Comparison of ENCODE assay signal across 12 cellular contexts in the genomic region with DNA sequence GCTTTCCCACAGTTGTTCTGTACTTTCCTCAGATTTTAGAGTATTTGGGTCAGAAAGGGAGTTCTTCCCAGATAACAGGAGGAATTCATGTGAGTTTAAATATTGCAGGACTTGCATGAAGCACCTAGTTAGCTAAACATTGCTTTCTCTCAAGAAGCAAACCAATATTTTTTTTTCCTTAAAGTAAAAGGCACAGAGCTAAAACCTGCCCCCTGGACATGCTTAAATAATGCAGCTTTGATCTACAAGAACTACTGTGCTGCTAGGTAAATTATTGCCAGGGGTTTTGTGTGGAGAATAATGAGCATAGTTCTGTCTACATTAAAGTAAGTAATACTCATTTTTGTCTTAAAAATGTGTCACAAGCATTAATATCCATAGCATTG. TPM values are rescaled to one million over a fixed set of nuclear protein-coding genes. Genes with fewer than 3 reads are reported as not detected.
DNase-seq lines count a peak whose midpoint lies in the region; TF ChIP-seq lines count a peak whose summit lies in the region.
"Had no signal": no experiment of that assay in that cellular context is flagged by ENCODE, and none has a peak within 500 bp of the region (broad histone marks: within the 10 kb centered on the region; RNA-seq: fewer than 3 reads in every experiment).

No MANE protein-coding gene starts in this region.

- DNase-seq in choroid plexus epithelial cell (ENCODE audit: low read depth) (no peak), mesothelial cell of epicardium (ENCODE audit: low spot score in 2 of 2, unreplicated experiment in 2 of 2) (no peak), HuH-7 (ENCODE audit: low spot score) (no peak), SKM-1 treated with dmso at 0.1 percent for 144 hours (lab: John Stamatoyannopoulos, UW; ENCODE audit: unreplicated experiment) (no peak), AML-193 (lab: John Stamatoyannopoulos, UW) (no peak)
- DNase-seq: amniotic stem cell, DMS79, left cardiac atrium, NCI-H187 treated with DMSO at 0.1 percent for 48 hours, right lobe of liver had no signal

- H3K27me3 ChIP-seq in HUES64 (ENCODE audit: insufficient read depth, low read length) (no peaks in the 10 kb centered on the region), stomach smooth muscle (ENCODE audit: control insufficient read depth in 1 of 2, insufficient read depth in 2 of 2, low read length in 2 of 2) (no peaks in the 10 kb centered on the region)

- H3K27ac ChIP-seq in HUES64 (ENCODE audit: low read depth, low read length) = no peak overlapping the region; the same call in 1 of the 2 replicates
- H3K27ac ChIP-seq in stomach smooth muscle (ENCODE audit: low read length) = peak overlapping the region; percentile 47
- H3K27ac ChIP-seq: right lobe of liver had no signal

- no peak for TF ChIP-seq CTCF in choroid plexus epithelial cell (conservative IDR thresholded peaks at IDR 0.05; ENCODE audit: low read depth, low read length)
- TF ChIP-seq CTCF in mesothelial cell of epicardium (IDR thresholded peaks at IDR 0.05; ENCODE audit: unreplicated experiment) = no peak

- H3K4me1 ChIP-seq in HUES64 (ENCODE audit: insufficient read depth, low read length) (peaks cover 39% of the 10 kb centered on the region), stomach smooth muscle (ENCODE audit: control insufficient read depth, insufficient read depth, low read length) (no peaks in the 10 kb centered on the region)
- H3K4me1 ChIP-seq: right lobe of liver had no signal

- H3K4me1 Mint-ChIP-seq in mesothelial cell of epicardium = peaks cover 51% of the 10 kb centered on the region

- no peaks in the 10 kb centered on the region for H3K9me3 Mint-ChIP-seq in mesothelial cell of epicardium

- H3K9me3 ChIP-seq in HUES64 (ENCODE audit: insufficient read depth, low read depth, low read length) (no peaks in the 10 kb centered on the region), stomach smooth muscle (ENCODE audit: control insufficient read depth in 2 of 2, low read length in 2 of 2) (no peaks in the 10 kb centered on the region)
- H3K9me3 ChIP-seq: right lobe of liver had no signal

- peak overlapping the region; percentile 96 for H3K27ac Mint-ChIP-seq in mesothelial cell of epicardium

- H3K4me3 ChIP-seq in HUES64 (ENCODE audit: low read length) = peak overlapping the region; percentile 30; the same call in 1 of the 2 replicates
- H3K4me3 ChIP-seq in choroid plexus epithelial cell (ENCODE audit: low read depth, low read length) = peak overlapping the region; percentile 17
- peak overlapping the region; percentile 68 to 69 for H3K4me3 ChIP-seq in stomach smooth muscle (ENCODE audit: low read length in 2 of 2)
- H3K4me3 ChIP-seq: right lobe of liver had no signal

- H3K36me3 Mint-ChIP-seq in mesothelial cell of epicardium = peaks cover 3% of the 10 kb centered on the region

- H3K4me3 Mint-ChIP-seq in mesothelial cell of epicardium = peak overlapping the region; percentile 74

- H3K9ac ChIP-seq in HUES64 (ENCODE audit: low read depth, low read length) = no peak overlapping the region
- peak overlapping the region; percentile 42 to 54 for H3K9ac ChIP-seq in stomach smooth muscle (ENCODE audit: low read length in 2 of 2)

- H3K36me3 ChIP-seq in HUES64 (ENCODE audit: insufficient read depth, low read length) = no peaks in the 10 kb centered on the region
- H3K36me3 ChIP-seq in stomach smooth muscle (ENCODE audit: control insufficient read depth in 2 of 2, insufficient read depth in 2 of 2, low read length in 2 of 2) = peaks cover 0 to 3% of the 10 kb centered on the region in 2 donors
- H3K36me3 ChIP-seq: right lobe of liver had no signal

- no peaks in the 10 kb centered on the region for H3K27me3 Mint-ChIP-seq in mesothelial cell of epicardium (ENCODE audit: low read depth)

RNA-seq across cellular contexts. Expression of a gene that starts 0.5 kb away (rescaled TPM):
- 0.70 TPM for polyA plus RNA-seq in HUES64 (2013, experiment 1 of 2)
- polyA plus RNA-seq in HUES64 (2013, experiment 2 of 2) = 0.89 TPM
- total RNA-seq in mesothelial cell of epicardium = 12.7 to 13.6 TPM (median 13.0 TPM) in 3 replicates
- total RNA-seq: right lobe of liver had no signal

RNA-seq across cellular contexts. Expression of a gene that starts 44.7 kb away (rescaled TPM):
- 0.60 TPM for polyA plus RNA-seq in HUES64 (2013, experiment 1 of 2)
- 0.70 TPM for polyA plus RNA-seq in HUES64 (2013, experiment 2 of 2)
- total RNA-seq in mesothelial cell of epicardium = 4.0 to 4.4 TPM (median 4.1 TPM) in 3 replicates

Comparison
In these comparisons a context has a peak if more than half of its experiments do, and no peak if none do; other contexts are left out.
1. H3K4me3 ChIP-seq: peak in every context shown above with its lines; median percentile 68 in stomach smooth muscle; 30 in HUES64; 17 in choroid plexus epithelial cell.